ENCODE assay signal across 18 cellular contexts in genomic region chr19:35110974-35111373, GRCh38. TPM values are rescaled to one million over a fixed set of nuclear protein-coding genes. Genes with fewer than 3 reads are reported as not detected.
"Had no signal": no experiment of that assay in that cellular context is flagged by ENCODE, and none has a peak within 500 bp of the region (broad histone marks: within the 10 kb centered on the region; RNA-seq: fewer than 3 reads in every experiment).

No MANE protein-coding gene starts in this region.

- H3K9me3 Mint-ChIP-seq: effector memory CD8-positive, alpha-beta T cell; naive thymus-derived CD8-positive, alpha-beta T cell; stimulated activated memory B cell treated with anti-CD40 and anti-IgM and Interleukin-4, amounts not matched to agents 10 μg/mL and 1 μg/mL and 100 μg/mL, for 72 hours had no signal

- DNase-seq: activated CD4-positive, alpha-beta T cell treated with anti-CD3 and anti-CD28 coated beads, Interleukin-2, amount 50 U/mL, for 1 hour; activated CD4-positive, CD25-positive, alpha-beta regulatory T cell; activated naive CD4-positive, alpha-beta T cell treated with anti-CD3 and anti-CD28 coated beads, Interleukin-2, amount 50 U/mL, for 16 hours; adrenal gland; central memory CD4-positive, alpha-beta T cell; cortex of kidney; effector memory CD8-positive, alpha-beta T cell; erythroblast; left cardiac atrium; mucosa of descending colon; stimulated activated CD4-positive, alpha-beta T cell treated with anti-CD3 and anti-CD28 coated beads, Interleukin-1b, Interleukin-23, amount 100 ng/mL, for 48 hours had no signal

- H3K36me3 Mint-ChIP-seq: naive thymus-derived CD8-positive, alpha-beta T cell; stimulated activated memory B cell treated with anti-CD40 and anti-IgM and Interleukin-4, amounts not matched to agents 10 μg/mL and 1 μg/mL and 100 μg/mL, for 72 hours had no signal

- H3K27me3 ChIP-seq: adrenal gland had no signal

- H3K27ac Mint-ChIP-seq: effector memory CD8-positive, alpha-beta T cell; naive thymus-derived CD8-positive, alpha-beta T cell; progenitor cell of endocrine pancreas; stimulated activated memory B cell treated with anti-CD40 and anti-IgM and Interleukin-4, amounts not matched to agents 10 μg/mL and 1 μg/mL and 100 μg/mL, for 72 hours; T-helper 1 cell treated with Interleukin-12 subunit alpha and Interleukin-12 subunit beta and Interleukin-4 antibody, amounts not matched to agents 30 μg/mL and 1 μg/mL, for 36 hours had no signal

- H3K4me3 Mint-ChIP-seq: effector memory CD8-positive, alpha-beta T cell; naive thymus-derived CD8-positive, alpha-beta T cell; stimulated activated memory B cell treated with anti-CD40 and anti-IgM and Interleukin-4, amounts not matched to agents 10 μg/mL and 1 μg/mL and 100 μg/mL, for 72 hours; T-helper 1 cell treated with Interleukin-12 subunit alpha and Interleukin-12 subunit beta and Interleukin-4 antibody, amounts not matched to agents 30 μg/mL and 1 μg/mL, for 36 hours had no signal

- H3K27ac ChIP-seq: adrenal gland had no signal

- H3K36me3 ChIP-seq: adrenal gland had no signal

- ATAC-seq: effector memory CD8-positive, alpha-beta T cell; left cardiac atrium; mucosa of descending colon; naive thymus-derived CD8-positive, alpha-beta T cell; right cardiac atrium; SK-N-SH treated with all-trans-retinoic acid at 6 μM for 48 hours; stimulated activated memory B cell treated with anti-CD40 and anti-IgM and Interleukin-4, amounts not matched to agents 10 μg/mL and 1 μg/mL and 100 μg/mL, for 72 hours had no signal

- H3K4me3 ChIP-seq: adrenal gland, lung, mucosa of descending colon had no signal

RNA-seq across cellular contexts. Expression of gene FXYD3, which starts 4.6 kb away (rescaled TPM):
- total RNA-seq: naive thymus-derived CD8-positive, alpha-beta T cell had no signal

RNA-seq across cellular contexts. Expression of gene LGI4, which starts 23.9 kb away (rescaled TPM):
- total RNA-seq: progenitor cell of endocrine pancreas had no signal

RNA-seq across cellular contexts. Expression of gene FXYD1, which starts 27.6 kb away (rescaled TPM):
- total RNA-seq: progenitor cell of endocrine pancreas had no signal

RNA-seq across cellular contexts. Expression of gene FXYD7, which starts 32.1 kb away (rescaled TPM):
- total RNA-seq: adrenal gland, left cardiac atrium, lung, progenitor cell of endocrine pancreas had no signal
